14 cellular contexts compared by ENCODE assay signal in the genomic region with DNA sequence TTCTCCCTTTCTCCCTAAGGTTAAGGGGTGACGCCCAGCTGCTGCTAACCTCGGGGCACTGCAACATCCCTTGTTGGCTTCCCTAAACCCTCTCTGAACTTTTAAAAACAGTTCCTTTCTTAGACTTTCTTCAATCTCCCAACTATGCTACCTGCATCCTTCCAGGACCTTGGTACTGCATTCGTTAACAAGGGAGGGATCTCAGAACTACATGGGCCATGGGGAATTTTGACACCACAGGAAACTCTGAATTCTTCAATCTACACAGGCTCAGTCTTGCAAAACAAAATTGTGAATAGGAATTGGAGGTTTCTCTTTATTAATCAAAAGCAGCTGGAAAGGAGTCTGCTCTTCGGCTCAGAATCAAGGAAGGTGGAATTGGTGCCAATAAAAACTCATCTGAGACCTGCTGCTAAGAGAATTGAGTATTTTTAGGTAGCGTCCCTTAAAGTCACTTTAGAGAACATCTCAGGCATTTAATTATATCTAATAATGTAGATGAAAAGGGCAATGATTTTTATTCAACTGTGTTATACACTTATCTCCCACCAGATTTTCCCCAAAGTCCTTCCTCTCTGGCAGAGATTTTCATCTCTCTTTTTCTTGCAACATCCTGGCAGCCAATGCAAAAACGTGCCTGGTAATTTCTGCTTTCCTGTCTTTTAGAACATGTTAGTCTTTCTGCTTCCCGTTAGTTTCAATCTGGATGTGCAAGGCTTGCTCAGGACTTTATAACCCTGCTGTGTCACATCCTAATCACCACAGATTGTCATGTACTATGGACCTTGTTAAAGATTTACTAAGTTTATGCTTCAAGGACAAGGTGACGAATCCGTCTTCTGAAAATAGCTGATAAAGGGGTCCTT.
DNase-seq lines count a peak whose midpoint lies in the region; ATAC-seq and TF ChIP-seq lines count a peak whose summit lies in the region.
"Had no signal": no experiment of that assay in that cellular context is flagged by ENCODE, and none has a peak within 500 bp of the region (broad histone marks: within the 10 kb centered on the region; RNA-seq: fewer than 3 reads in every experiment).

No MANE protein-coding gene starts in this region.

- peaks cover 12% of the 10 kb centered on the region for H3K4me1 Mint-ChIP-seq in activated CD4-positive, alpha-beta T cell treated with anti-CD3 and anti-CD28 coated beads for 36 hours
- H3K4me1 Mint-ChIP-seq in activated CD4-positive, alpha-beta T cell treated with anti-CD3 and anti-CD28 coated beads, Interleukin-2, amount 10 ng/mL, durations not matched to agents 24 days and 14 days, result peaks cover 12% of the 10 kb centered on the region

- no peak for TF ChIP-seq EP300 in transverse colon (IDR thresholded peaks at IDR 0.05; ENCODE audit: low read depth)

- TF ChIP-seq CTCF in left lung (IDR thresholded peaks at IDR 0.05) (no peak), transverse colon (IDR thresholded peaks at IDR 0.05) (no peak)

- no peaks in the 10 kb centered on the region for H3K27me3 Mint-ChIP-seq in activated CD4-positive, alpha-beta T cell treated with anti-CD3 and anti-CD28 coated beads for 36 hours
- no peaks in the 10 kb centered on the region for H3K27me3 Mint-ChIP-seq in activated CD4-positive, alpha-beta T cell treated with anti-CD3 and anti-CD28 coated beads, Interleukin-2, amount 10 ng/mL, durations not matched to agents 24 days and 14 days
- H3K27me3 Mint-ChIP-seq: naive thymus-derived CD8-positive, alpha-beta T cell had no signal

- no peak overlapping the region for H3K4me3 Mint-ChIP-seq in activated CD4-positive, alpha-beta T cell treated with anti-CD3 and anti-CD28 coated beads for 36 hours
- H3K4me3 Mint-ChIP-seq in activated CD4-positive, alpha-beta T cell treated with anti-CD3 and anti-CD28 coated beads, Interleukin-2, amount 10 ng/mL, durations not matched to agents 24 days and 14 days, result no peak overlapping the region
- H3K4me3 Mint-ChIP-seq: naive thymus-derived CD8-positive, alpha-beta T cell had no signal

- peak; percentile 29 for ATAC-seq in HG02798 (IDR thresholded peaks at IDR 0.05; ENCODE audit: poor library complexity, unreplicated experiment)
- ATAC-seq in left lung, result peak; percentile 22
- ATAC-seq in activated CD4-positive, alpha-beta T cell treated with anti-CD3 and anti-CD28 coated beads for 36 hours, result no peak
- ATAC-seq in HG03039 (IDR thresholded peaks at IDR 0.05; ENCODE audit: unreplicated experiment), result no peak
- ATAC-seq: naive thymus-derived CD8-positive, alpha-beta T cell had no signal

- POLR2A ChIA-PET in activated CD4-positive, alpha-beta T cell treated with anti-CD3 and anti-CD28 coated beads for 36 hours (lab: Charles Lee), result no interaction called here

- H3K36me3 Mint-ChIP-seq in activated CD4-positive, alpha-beta T cell treated with anti-CD3 and anti-CD28 coated beads for 36 hours (ENCODE audit: low read depth), result peaks cover 26% of the 10 kb centered on the region
- peaks cover 35% of the 10 kb centered on the region for H3K36me3 Mint-ChIP-seq in activated CD4-positive, alpha-beta T cell treated with anti-CD3 and anti-CD28 coated beads, Interleukin-2, amount 10 ng/mL, durations not matched to agents 24 days and 14 days (ENCODE audit: low read depth)

- intact Hi-C loops in left lung (cut with DNase I), result no loop called here
- intact Hi-C loops in transverse colon (cut with DNase I; ENCODE audit: low total_unique reads), result no loop called here
- intact Hi-C loops in activated CD4-positive, alpha-beta T cell treated with anti-CD3 and anti-CD28 coated beads for 36 hours (cut with DNase I, micrococcal nuclease), result no loop called here
- intact Hi-C loops in activated CD4-positive, alpha-beta T cell treated with anti-CD3 and anti-CD28 coated beads, Interleukin-2, amount 10 ng/mL, durations not matched to agents 24 days and 14 days (cut with micrococcal nuclease), result no loop called here

- 41 to 49% methylated on average over 7 to 9 of the region's 9 CpGs for WGBS in transverse colon (ENCODE audit: low coverage in 1 of 2), 2 donors

- H3K27me3 ChIP-seq in left lung (no peaks in the 10 kb centered on the region), transverse colon (no peaks in the 10 kb centered on the region)

- no peak for TF ChIP-seq POLR2A in transverse colon (IDR thresholded peaks at IDR 0.05)

- H3K36me3 ChIP-seq in left lung (peaks cover 0 to 60% of the 10 kb centered on the region in 2 donors), transverse colon (peaks cover 0 to 9% (median 2%) of the 10 kb centered on the region in 4 donors)

- H3K4me3 ChIP-seq in left lung (no peak overlapping the region), transverse colon (no peak overlapping the region)

- no peaks in the 10 kb centered on the region for H3K9me3 Mint-ChIP-seq in activated CD4-positive, alpha-beta T cell treated with anti-CD3 and anti-CD28 coated beads for 36 hours (ENCODE audit: low read depth)
- H3K9me3 Mint-ChIP-seq in activated CD4-positive, alpha-beta T cell treated with anti-CD3 and anti-CD28 coated beads, Interleukin-2, amount 10 ng/mL, durations not matched to agents 24 days and 14 days, result no peaks in the 10 kb centered on the region
- H3K9me3 Mint-ChIP-seq: naive thymus-derived CD8-positive, alpha-beta T cell had no signal

- H3K27ac ChIP-seq in left lung, result peak overlapping the region in 1 of 2 donors; percentile 40
- peak overlapping the region in 3 of 4 donors; percentile 25 to 56 (median 42) for H3K27ac ChIP-seq in transverse colon

- no peak overlapping the region for H3K27ac Mint-ChIP-seq in activated CD4-positive, alpha-beta T cell treated with anti-CD3 and anti-CD28 coated beads for 36 hours
- H3K27ac Mint-ChIP-seq in activated CD4-positive, alpha-beta T cell treated with anti-CD3 and anti-CD28 coated beads, Interleukin-2, amount 10 ng/mL, durations not matched to agents 24 days and 14 days, result no peak overlapping the region
- H3K27ac Mint-ChIP-seq: naive thymus-derived CD8-positive, alpha-beta T cell had no signal

- CTCF ChIA-PET in activated CD4-positive, alpha-beta T cell treated with anti-CD3 and anti-CD28 coated beads for 36 hours (lab: Charles Lee), result no interaction called here

- in situ Hi-C loops in transverse colon (cut with MboI; ENCODE audit: low pct_ligation_motif_present in 1 of 4, low pct_unique_long_range_greater_than_20kb in 1 of 4, low sequenced_read_pairs in 3 of 4), result no loop called here

- DNase-seq in dermis blood vessel endothelial cell (peak; percentile 66), left lung (no peak), transverse colon (no peak), CD1c-positive myeloid dendritic cell (ENCODE audit: extremely low spot score) (no peak)
- no peak for DNase-seq in activated CD4-positive, alpha-beta T cell treated with anti-CD3 and anti-CD28 coated beads for 36 hours
- no peak for DNase-seq in activated CD4-positive, alpha-beta T cell treated with anti-CD3 and anti-CD28 coated beads, Interleukin-2, amount 10 ng/mL, durations not matched to agents 24 days and 14 days
- DNase-seq: amygdala; head of caudate nucleus; naive thymus-derived CD8-positive, alpha-beta T cell; NCI-H1092; NK-92 treated with Interleukin-12 subunit alpha and Interleukin-12 subunit beta, amount 100 ng/mL, for 24 hours; T-helper 1 cell had no signal

- H3K4me1 ChIP-seq in left lung (peaks cover 0 to 4% of the 10 kb centered on the region in 2 donors), transverse colon (peaks cover 5 to 26% (median 15%) of the 10 kb centered on the region in 4 donors)

- no peaks in the 10 kb centered on the region for H3K9me3 ChIP-seq in left lung
- H3K9me3 ChIP-seq in transverse colon, result no peaks in the 10 kb centered on the region

Comparison
In these comparisons a context has a peak if more than half of its experiments do, and no peak if none do; other contexts are left out.
1. ATAC-seq: peak in HG02798 (single experiment) and left lung (single experiment); none in activated CD4-positive, alpha-beta T cell treated with anti-CD3 and anti-CD28 coated beads for 36 hours (single experiment) and HG03039 (single experiment).